10 cellular contexts compared by ENCODE assay signal in genomic region chr15:79329186-79329611, GRCh38. TPM values are rescaled to one million over a fixed set of nuclear protein-coding genes. Genes with fewer than 3 reads are reported as not detected.
DNase-seq lines count a peak whose midpoint lies in the region; ATAC-seq and TF ChIP-seq lines count a peak whose summit lies in the region.
"Had no signal": no experiment of that assay in that cellular context is flagged by ENCODE, and none has a peak within 500 bp of the region (broad histone marks: within the 10 kb centered on the region; RNA-seq: fewer than 3 reads in every experiment).

No MANE protein-coding gene starts in this region.

- H3K4me1 Mint-ChIP-seq in Caco-2 (ENCODE audit: low read depth, unreplicated experiment): peaks cover 7% of the 10 kb centered on the region
- H3K4me1 Mint-ChIP-seq: stimulated activated memory B cell treated with anti-CD40 and anti-IgM and Interleukin-4, amounts not matched to agents 10 μg/mL and 1 μg/mL and 100 μg/mL, for 72 hours had no signal

- H3K9me2 ChIP-seq in PC-3 (replicated peaks; ENCODE audit: low read length): no peaks in the 10 kb centered on the region

- no peak overlapping the region for H3K27ac Mint-ChIP-seq in Caco-2 (ENCODE audit: unreplicated experiment)
- H3K27ac Mint-ChIP-seq: stimulated activated memory B cell treated with anti-CD40 and anti-IgM and Interleukin-4, amounts not matched to agents 10 μg/mL and 1 μg/mL and 100 μg/mL, for 72 hours had no signal

- ATAC-seq in PC-3 (peak; percentile 54), GM21529 (IDR thresholded peaks at IDR 0.05; ENCODE audit: unreplicated experiment) (no peak)
- ATAC-seq: activated CD4-positive, CD25-positive, alpha-beta regulatory T cell treated with anti-CD3 and anti-CD28 coated beads, Interleukin-2, amount 50 U/mL, for 24 hours; stimulated activated memory B cell treated with anti-CD40 and anti-IgM and Interleukin-4, amounts not matched to agents 10 μg/mL and 1 μg/mL and 100 μg/mL, for 72 hours had no signal

- H3K4me3 Mint-ChIP-seq in Caco-2 (ENCODE audit: unreplicated experiment): no peak overlapping the region
- H3K4me3 Mint-ChIP-seq: stimulated activated memory B cell treated with anti-CD40 and anti-IgM and Interleukin-4, amounts not matched to agents 10 μg/mL and 1 μg/mL and 100 μg/mL, for 72 hours had no signal

- in situ Hi-C loops in transverse colon (cut with MboI; ENCODE audit: low pct_ligation_motif_present in 1 of 4, low pct_unique_long_range_greater_than_20kb in 1 of 4, low sequenced_read_pairs in 3 of 4): no loop called here

- H3K36me3 ChIP-seq in PC-3 (ENCODE audit: low read depth, low read length) (no peaks in the 10 kb centered on the region), transverse colon (peaks cover 0 to 10% (median 0%) of the 10 kb centered on the region in 4 donors), Caco-2 (ENCODE audit: control insufficient read depth, insufficient read depth, low read length) (no peaks in the 10 kb centered on the region; the same call in 1 of the 2 replicates)

- H3K36me3 Mint-ChIP-seq in Caco-2 (ENCODE audit: insufficient read depth, unreplicated experiment): peaks cover 6% of the 10 kb centered on the region

- 0 out of 2 replicates have a peak overlapping the region, but pooled peaks have one; percentile 30 for H3K9ac ChIP-seq in PC-3 (ENCODE audit: low read length)

- H2AFZ ChIP-seq in PC-3 (ENCODE audit: low read length): 0 out of 2 replicates have a peak overlapping the region, but pooled peaks have one; percentile 2

- H3K27me3 ChIP-seq in PC-3 (ENCODE audit: low read length) (no peaks in the 10 kb centered on the region), transverse colon (no peaks in the 10 kb centered on the region), Caco-2 (replicated peaks; ENCODE audit: control insufficient read depth, insufficient read depth, low read length) (no peaks in the 10 kb centered on the region)

- CTCF ChIA-PET in PC-3 (lab: Charles Lee): no interaction called here
- CTCF ChIA-PET in Caco-2 (lab: Charles Lee): no interaction called here

- intact Hi-C loops in PC-3 (cut with micrococcal nuclease) (no loop called here), transverse colon (cut with DNase I; ENCODE audit: low total_unique reads) (no loop called here), Caco-2 (cut with micrococcal nuclease; ENCODE audit: unreplicated experiment) (no loop called here)

- TF ChIP-seq CTCF in PC-3 (conservative IDR thresholded peaks at IDR 0.05; ENCODE audit: low read depth, low read length) (no peak), epithelial cell of esophagus (IDR thresholded peaks at IDR 0.05; ENCODE audit: insufficient read depth, low read depth, low read length, missing control alignments) (no peak), transverse colon (IDR thresholded peaks at IDR 0.05) (no peak), Caco-2 (IDR thresholded peaks at IDR 0.05; ENCODE audit: insufficient read depth in 1 of 2, low read depth in 1 of 2, low read length in 1 of 2, severe bottlenecking in 1 of 2, unreplicated experiment in 1 of 2) (no peak)

- DNase-seq in H4 (ENCODE audit: low spot score): peak; percentile 37
- DNase-seq in PC-3: peak; percentile 69
- DNase-seq in epithelial cell of esophagus (ENCODE audit: low read depth): peak; percentile 74
- DNase-seq in pulmonary artery endothelial cell (ENCODE audit: low read depth, low spot score): peak; percentile 57
- DNase-seq in transverse colon: no peak
- DNase-seq in Caco-2: no peak
- DNase-seq: NCI-H446 had no signal

- no peaks in the 10 kb centered on the region for H3F3A ChIP-seq in PC-3 (ENCODE audit: low read length, unreplicated experiment)

- 0 out of 2 replicates have a peak, but pooled peaks cover 3% of the 10 kb centered on the region for H3K79me2 ChIP-seq in PC-3 (ENCODE audit: low read length)

- no peak overlapping the region for H3K4me2 ChIP-seq in PC-3 (ENCODE audit: low read length)

- H4K20me1 ChIP-seq in PC-3 (ENCODE audit: low read length): no peaks in the 10 kb centered on the region

- 88 to 100% methylated on average over 1 to 2 of the region's 2 CpGs for WGBS in transverse colon (ENCODE audit: low coverage in 1 of 2), 2 donors

- BruUV-seq in PC-3 (replicated peaks; lab: Mats Ljungman, UMichigan) (no TSS peak), Caco-2 (replicated peaks; lab: Mats Ljungman, UMichigan) (no TSS peak)

- no peak overlapping the region for H3K4me3 ChIP-seq in PC-3 (ENCODE audit: low read length)
- no peak overlapping the region for H3K4me3 ChIP-seq in epithelial cell of esophagus (ENCODE audit: low read length)
- H3K4me3 ChIP-seq in transverse colon: no peak overlapping the region
- no peak overlapping the region for H3K4me3 ChIP-seq in Caco-2 (ENCODE audit: low read depth, low read length)

- H3K27ac ChIP-seq in PC-3 (ENCODE audit: low read length) (peak overlapping the region; percentile 83), transverse colon (no peak overlapping the region)

- H3K9me3 ChIP-seq in PC-3 (ENCODE audit: low read length) (no peaks in the 10 kb centered on the region), transverse colon (peaks cover 0 to 9% of the 10 kb centered on the region in 2 donors), Caco-2 (no peaks in the 10 kb centered on the region)

- POLR2A ChIA-PET in PC-3 (lab: Charles Lee; ENCODE audit: unreplicated experiment) (no interaction called here), Caco-2 (lab: Charles Lee) (no interaction called here)

- no peak for TF ChIP-seq POLR2A in transverse colon (IDR thresholded peaks at IDR 0.05)

- no peaks in the 10 kb centered on the region for H3K9me3 Mint-ChIP-seq in Caco-2 (ENCODE audit: unreplicated experiment)
- H3K9me3 Mint-ChIP-seq: stimulated activated memory B cell treated with anti-CD40 and anti-IgM and Interleukin-4, amounts not matched to agents 10 μg/mL and 1 μg/mL and 100 μg/mL, for 72 hours had no signal

- no peak for TF ChIP-seq EP300 in transverse colon (IDR thresholded peaks at IDR 0.05; ENCODE audit: low read depth)

- H3K27me3 Mint-ChIP-seq in Caco-2 (ENCODE audit: insufficient read depth, unreplicated experiment): no peaks in the 10 kb centered on the region
- H3K27me3 Mint-ChIP-seq: stimulated activated memory B cell treated with anti-CD40 and anti-IgM and Interleukin-4, amounts not matched to agents 10 μg/mL and 1 μg/mL and 100 μg/mL, for 72 hours had no signal

- H3K4me1 ChIP-seq in PC-3 (ENCODE audit: insufficient read depth, low read length) (peaks cover 27% of the 10 kb centered on the region), transverse colon (no peaks in the 10 kb centered on the region), Caco-2 (peaks cover 22% of the 10 kb centered on the region)

RNA-seq across cellular contexts. Expression of gene TMED3, which starts 18.3 kb away (rescaled TPM):
- total RNA-seq in H4 (2014; rRNA removed; shearing (Covaris generic)): 160 and 164 TPM in 2 replicates
- total RNA-seq in PC-3 (2014; rRNA removed) (164 and 178 TPM in 2 replicates), pulmonary artery endothelial cell (134 and 221 TPM in 2 replicates), transverse colon (10 to 100 TPM; 12.7 to 68.9 (median 41.0) TPM), Caco-2 (2022) (91.1 and 92.2 TPM in 2 replicates)

RNA-seq across cellular contexts. Expression of gene ANKRD34C, which starts 46.7 kb away (rescaled TPM):
- 0.19 TPM in 1 of 2 replicates, not detected in the other for total RNA-seq in H4 (2014; rRNA removed; shearing (Covaris generic))
- total RNA-seq in PC-3 (2014; rRNA removed) (not detected in 2 replicates), pulmonary artery endothelial cell (not detected in 2 replicates), transverse colon (not detected), Caco-2 (2022) (not detected in 2 replicates)

Comparison
In these comparisons a context has a peak if more than half of its experiments do, and no peak if none do; other contexts are left out.
1. DNase-seq: peak in H4 (single experiment), PC-3 (single experiment), epithelial cell of esophagus (single experiment) and pulmonary artery endothelial cell (single experiment); none in transverse colon (single experiment) and Caco-2 (0 of 2).